In the genomic region with DNA sequence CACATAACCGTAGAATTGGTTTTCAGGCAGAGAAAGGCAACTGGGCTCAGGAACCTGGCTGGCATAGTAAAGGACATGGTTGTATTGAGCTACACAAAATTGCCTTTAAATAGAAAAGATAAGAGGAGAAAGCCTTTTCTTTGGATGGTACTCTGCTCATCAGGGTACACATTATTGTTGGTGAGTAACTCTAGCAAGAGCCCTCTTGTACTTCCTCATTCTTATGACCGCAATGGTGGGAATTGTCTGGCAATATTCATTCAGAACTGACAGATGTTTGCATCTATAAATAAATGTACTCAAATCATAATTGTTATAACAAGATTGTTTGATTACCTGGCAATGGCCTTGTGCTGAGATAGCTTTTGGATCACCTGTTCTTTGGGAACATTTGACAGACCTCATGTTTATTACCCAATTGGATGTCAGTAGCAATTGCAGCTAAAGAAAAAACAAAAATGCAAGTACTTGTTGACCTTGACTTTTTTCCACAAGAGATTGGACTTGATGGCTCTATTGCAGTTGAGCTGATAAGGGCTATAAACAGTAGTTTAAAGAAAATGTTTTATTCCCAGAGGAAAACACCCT, we compare ENCODE assay signal across 14 cellular contexts. TPM values are rescaled to one million over a fixed set of nuclear protein-coding genes. Genes with fewer than 3 reads are reported as not detected.
A peak's percentile ranks its signal among the peaks of the same experiment; 100 is the strongest.
DNase-seq lines count a peak whose midpoint lies in the region; ATAC-seq and TF ChIP-seq lines count a peak whose summit lies in the region.
"Had no signal": no experiment of that assay in that cellular context is flagged by ENCODE, and none has a peak within 500 bp of the region (broad histone marks: within the 10 kb centered on the region; RNA-seq: fewer than 3 reads in every experiment).

No MANE protein-coding gene starts in this region.

- WGBS in heart left ventricle, 4 donors = 40 to 58% (median 47%) methylated on average over 2 of the region's 2 CpGs

- H3K36me3 ChIP-seq in heart left ventricle = peaks cover 0 to 10% (median 0%) of the 10 kb centered on the region in 9 donors
- no peaks in the 10 kb centered on the region for H3K36me3 ChIP-seq in OCI-LY7 (ENCODE audit: insufficient read depth, low read length)
- H3K36me3 ChIP-seq: prostate gland had no signal

- no peak overlapping the region for H3K4me3 ChIP-seq in heart left ventricle
- no peak overlapping the region for H3K4me3 ChIP-seq in OCI-LY7 (ENCODE audit: low read depth, low read length, poor library complexity, severe bottlenecking)
- H3K4me3 ChIP-seq: A549, prostate gland had no signal

- no peak for TF ChIP-seq POLR2A in heart left ventricle (IDR thresholded peaks at IDR 0.05)

- no peaks in the 10 kb centered on the region for H3K9me2 ChIP-seq in OCI-LY7 (ENCODE audit: insufficient read depth, low read length)

- H3K27me3 ChIP-seq in heart left ventricle = no peaks in the 10 kb centered on the region

- no peaks in the 10 kb centered on the region for H3K79me2 ChIP-seq in OCI-LY7 (ENCODE audit: insufficient read depth, low read depth, low read length)

- intact Hi-C loops in heart left ventricle (cut with DNase I) (no loop called here), OCI-LY7 (cut with micrococcal nuclease; ENCODE audit: unreplicated experiment) (no loop called here)

- H3K4me1 ChIP-seq in heart left ventricle (peaks cover 4 to 52% (median 31%) of the 10 kb centered on the region in 12 donors), OCI-LY7 (ENCODE audit: insufficient read depth, low read length, poor library complexity, severe bottlenecking) (peaks cover 2% of the 10 kb centered on the region)
- H3K4me1 ChIP-seq: A549, prostate gland had no signal

- ATAC-seq in heart left ventricle (peak; percentile 25 to 75 (median 58)), GM21786 (IDR thresholded peaks at IDR 0.05; ENCODE audit: unreplicated experiment) (no peak)
- ATAC-seq: A549 had no signal

- CTCF ChIA-PET in OCI-LY7 (lab: Charles Lee; ENCODE audit: unreplicated experiment) = no interaction called here

- DNase-seq in SKM-1 treated with dmso at 0.1 percent for 144 hours (lab: John Stamatoyannopoulos, UW; ENCODE audit: unreplicated experiment) (peak; percentile 17), SKM-1 (lab: John Stamatoyannopoulos, UW; ENCODE audit: unreplicated experiment) (no peak), NOMO-1 treated with dmso at 0.1 percent for 144 hours (lab: John Stamatoyannopoulos, UW; ENCODE audit: unreplicated experiment) (peak; percentile 11), heart left ventricle (no peak), NCI-H1048 (lab: John Stamatoyannopoulos, UW) (no peak), OCI-LY7 (ENCODE audit: low spot score) (no peak), A172 (ENCODE audit: low spot score) (no peak)
- DNase-seq: activated naive CD4-positive, alpha-beta T cell; CD4-positive, alpha-beta memory T cell; NCI-H2081 treated with DMSO at 0.1 percent for 48 hours had no signal

- no peaks in the 10 kb centered on the region for H3K9me3 ChIP-seq in heart left ventricle
- H3K9me3 ChIP-seq in OCI-LY7 (ENCODE audit: low read length) = no peaks in the 10 kb centered on the region
- H3K9me3 ChIP-seq: A549, prostate gland had no signal

- POLR2A ChIA-PET in OCI-LY7 (lab: Charles Lee) = interaction anchor here (0.6 kb wide), 1 partner anchor 1539 kb away, joined by 5 read pairs; no protein-coding TSS in a partner anchor

- no peak overlapping the region for H3K4me2 ChIP-seq in OCI-LY7 (ENCODE audit: low read length)
- H3K4me2 ChIP-seq: A549, KMS-11 had no signal

- no TSS peak for BruUV-seq in OCI-LY7 (replicated peaks; lab: Mats Ljungman, UMichigan)

- no peaks in the 10 kb centered on the region for H4K20me1 ChIP-seq in OCI-LY7 (ENCODE audit: insufficient read depth, low read length)

- TF ChIP-seq CTCF in heart left ventricle (IDR thresholded peaks at IDR 0.05) (no peak), OCI-LY7 (conservative IDR thresholded peaks at IDR 0.05; ENCODE audit: low read length) (no peak)

- H3K27ac ChIP-seq in heart left ventricle (peak overlapping the region in 11 of 12 donors; percentile 32 to 70 (median 52)), OCI-LY7 (ENCODE audit: low read depth, low read length, poor library complexity, severe bottlenecking) (no peak overlapping the region)
- H3K27ac ChIP-seq: A549, KMS-11, prostate gland had no signal

- no peak overlapping the region for H2AFZ ChIP-seq in OCI-LY7 (ENCODE audit: low read length)

RNA-seq across cellular contexts. Expression of a gene that starts 43.9 kb away (rescaled TPM):
- 10 to 100 TPM; 21.3 to 50.8 (median 41.8) TPM for total RNA-seq in heart left ventricle
- 10 to 100 TPM; 12.9 to 55.7 TPM for polyA plus RNA-seq in heart left ventricle
- 5.4 and 14.3 TPM in 2 replicates for total RNA-seq in OCI-LY7 (2014; rRNA removed; shearing (Covaris generic))
- 6.1 and 7.3 TPM in 2 replicates for total RNA-seq in OCI-LY7 (2022)
- 29.0 and 30.1 TPM in 2 replicates for total RNA-seq in A172 (2014; rRNA removed; shearing (Covaris generic))
- total RNA-seq: CD4-positive, alpha-beta memory T cell had no signal
- polyA plus RNA-seq: CD4-positive, alpha-beta memory T cell had no signal

Comparison
In these comparisons a context has a peak if more than half of its experiments do, and no peak if none do; other contexts are left out.
1. DNase-seq: peak in SKM-1 treated with dmso at 0.1 percent for 144 hours (single experiment) and NOMO-1 treated with dmso at 0.1 percent for 144 hours (single experiment); none in SKM-1 (single experiment), heart left ventricle (0 of 5), NCI-H1048 (single experiment), OCI-LY7 (single experiment) and A172 (single experiment).